10 cellular contexts compared by ENCODE assay signal in genomic region chr15:99717129-99718024, GRCh38. TPM values are rescaled to one million over a fixed set of nuclear protein-coding genes. Genes with fewer than 3 reads are reported as not detected.
DNase-seq lines count a peak whose midpoint lies in the region; ATAC-seq and TF ChIP-seq lines count a peak whose summit lies in the region.
"Had no signal": no experiment of that assay in that cellular context is flagged by ENCODE, and none has a peak within 500 bp of the region (broad histone marks: within the 10 kb centered on the region; RNA-seq: fewer than 3 reads in every experiment).

No MANE protein-coding gene starts in this region.

- intact Hi-C loops in testis (cut with DNase I; ENCODE audit: low total_unique reads): no loop called here

- H3K9me3 ChIP-seq in testis: no peaks in the 10 kb centered on the region

- WGBS in testis, 2 donors: 45 to 46% methylated on average over 20 of the region's 20 CpGs

- H3K4me1 ChIP-seq in testis: peaks cover 7% of the 10 kb centered on the region

- no peak for TF ChIP-seq POLR2A in testis (IDR thresholded peaks at IDR 0.05)

- TF ChIP-seq CTCF in fibroblast of mammary gland (conservative IDR thresholded peaks at IDR 0.05; ENCODE audit: control insufficient read depth, insufficient read depth, low read depth, low read length) (no peak), testis (IDR thresholded peaks at IDR 0.05) (no peak)

- no peaks in the 10 kb centered on the region for H3K27me3 ChIP-seq in testis

- peak; percentile 25 to 46 for ATAC-seq in activated CD4-positive, CD25-positive, alpha-beta regulatory T cell treated with anti-CD3 and anti-CD28 coated beads, Interleukin-2, amount 50 U/mL, for 24 hours
- ATAC-seq in HG03064 (IDR thresholded peaks at IDR 0.05; ENCODE audit: low read depth, unreplicated experiment): peak; percentile 38
- no peak for ATAC-seq in HG03571 (IDR thresholded peaks at IDR 0.05; ENCODE audit: unreplicated experiment)

- H3K27ac ChIP-seq in testis: peak overlapping the region in 1 of 2 donors; percentile 29

- H3K36me3 ChIP-seq in testis (ENCODE audit: low read depth, missing control alignments): no peaks in the 10 kb centered on the region

- H3K4me3 ChIP-seq in fibroblast of mammary gland (ENCODE audit: control insufficient read depth, low read depth, low read length): no peak overlapping the region
- no peak overlapping the region for H3K4me3 ChIP-seq in testis

- DNase-seq in activated CD4-positive, CD25-positive, alpha-beta regulatory T cell treated with anti-CD3 and anti-CD28 coated beads, Interleukin-2, amount 50 U/mL, for 72 hours: no peak
- peak; percentile 45 for DNase-seq in fibroblast of mammary gland (ENCODE audit: low read depth)
- peak; percentile 26 for DNase-seq in testis
- no peak for DNase-seq in activated gamma-delta T cell (lab: John Stamatoyannopoulos, UW)
- no peak for DNase-seq in NCI-H2029 treated with DMSO at 0.1 percent for 48 hours (lab: John Stamatoyannopoulos, UW)
- DNase-seq: activated T-cell treated with anti-CD3 and anti-CD28 coated beads for 4 hours, RPMI8226 had no signal

RNA-seq across cellular contexts. Expression of gene LYSMD4, which starts 15.9 kb away (rescaled TPM):
- 10 to 100 TPM; 23.6 to 27.1 TPM for total RNA-seq in testis
- polyA plus RNA-seq in testis (ENCODE audit: insufficient read depth, low read depth, low replicate concordance): 13.2 TPM

Comparison
In these comparisons a context has a peak if more than half of its experiments do, and no peak if none do; other contexts are left out.
1. DNase-seq: peak in fibroblast of mammary gland (single experiment) and testis (single experiment); none in activated CD4-positive, CD25-positive, alpha-beta regulatory T cell treated with anti-CD3 and anti-CD28 coated beads, Interleukin-2, amount 50 U/mL, for 72 hours (single experiment), activated gamma-delta T cell (single experiment) and NCI-H2029 treated with DMSO at 0.1 percent for 48 hours (single experiment).